8 cellular contexts compared by ENCODE assay signal in the genomic region with DNA sequence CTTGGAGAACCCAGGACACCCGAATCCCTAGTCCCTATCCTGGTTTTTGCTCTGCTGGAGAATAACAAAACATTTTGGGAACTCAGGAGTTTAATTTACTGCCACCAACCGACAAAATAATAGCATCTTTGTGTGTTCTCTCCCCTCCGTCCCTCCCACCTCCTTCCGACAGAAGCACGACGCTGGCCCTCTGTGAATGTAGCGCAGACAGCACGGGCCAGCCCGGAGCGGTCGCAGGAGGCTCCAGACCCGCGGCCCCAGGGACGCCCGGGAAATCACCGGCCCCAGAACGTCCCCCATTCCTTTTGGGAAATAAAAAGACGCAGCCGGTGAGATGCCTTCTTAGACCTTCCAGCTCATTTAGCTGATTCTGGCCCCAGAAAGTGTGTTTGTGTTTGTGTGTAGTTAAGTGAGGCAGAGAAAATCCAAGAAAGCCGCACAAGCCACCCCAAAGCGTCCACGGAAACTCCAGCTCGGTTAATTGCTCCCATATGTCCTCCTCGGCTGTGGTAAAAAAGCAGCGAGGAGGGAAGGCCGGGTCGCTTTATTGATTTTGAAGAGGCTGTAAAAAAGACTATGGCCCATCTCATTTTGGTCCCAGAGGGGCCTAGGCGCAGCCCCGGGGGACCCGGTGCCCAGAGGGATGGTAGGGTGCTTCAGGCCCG. TPM values are rescaled to one million over a fixed set of nuclear protein-coding genes. Genes with fewer than 3 reads are reported as not detected.
DNase-seq lines count a peak whose midpoint lies in the region; ATAC-seq and TF ChIP-seq lines count a peak whose summit lies in the region.

No MANE protein-coding gene starts in this region.

- H3K4me1 ChIP-seq in OCI-LY1 (ENCODE audit: insufficient read depth, low read length, severe bottlenecking): no peaks in the 10 kb centered on the region
- H3K4me1 ChIP-seq in liver (ENCODE audit: control insufficient read depth in 4 of 4, insufficient read depth in 4 of 4, low read length in 3 of 4): peaks cover 0 to 22% (median 9%) of the 10 kb centered on the region in 4 donors

- TF ChIP-seq CTCF in OCI-LY1 (IDR thresholded peaks at IDR 0.05; ENCODE audit: low read length): no peak
- no peak for TF ChIP-seq CTCF in liver (IDR thresholded peaks at IDR 0.05; ENCODE audit: low read depth, low read length, missing input control)

- no peak overlapping the region for H3K27ac ChIP-seq in OCI-LY1 (ENCODE audit: low read depth, low read length, poor library complexity, severe bottlenecking)
- peak overlapping the region; percentile 70 to 82 for H3K27ac ChIP-seq in liver (ENCODE audit: low read depth in 1 of 2, low read length in 2 of 2)

- no peaks in the 10 kb centered on the region for H3F3A ChIP-seq in OCI-LY1 (ENCODE audit: insufficient read depth, low read length)

- no peaks in the 10 kb centered on the region for H3K79me2 ChIP-seq in OCI-LY1 (ENCODE audit: insufficient read depth, low read length)

- H4K20me1 ChIP-seq in OCI-LY1 (ENCODE audit: insufficient read depth, low read length): no peaks in the 10 kb centered on the region

- peak overlapping the region; percentile 48 for H3K4me3 ChIP-seq in OCI-LY1 (ENCODE audit: low read depth, low read length, poor library complexity, severe bottlenecking)
- H3K4me3 ChIP-seq in liver (ENCODE audit: low read depth in 1 of 3, low read length in 3 of 3): peak overlapping the region; percentile 41 to 98 (median 90)

- no peak for TF ChIP-seq RAD21 in liver (IDR thresholded peaks at IDR 0.05)

- 15% methylated on average over 31 of the region's 31 CpGs for WGBS in liver

- peak; percentile 5 for DNase-seq in stimulated activated CD4-positive, alpha-beta T cell treated with anti-CD3 and anti-CD28 coated beads, Interleukin-15, amount 100 ng/mL, for 24 hours
- DNase-seq in stimulated activated CD4-positive, alpha-beta T cell treated with anti-CD3 and anti-CD28 coated beads, Interleukin-12 subunit alpha, Interleukin-12 subunit beta, amount 100 ng/mL, for 4 hours: no peak
- DNase-seq in dermis blood vessel endothelial cell (peak; percentile 60), superior temporal gyrus (ENCODE audit: extremely low spot score) (peak; percentile 82)
- DNase-seq in activated effector memory CD4-positive, alpha-beta T cell treated with Interleukin-2 at 50 U/mL for 16 hours: no peak

- H3K9me2 ChIP-seq in OCI-LY1 (ENCODE audit: low read depth, low read length): no peaks in the 10 kb centered on the region

- ATAC-seq in HG03342 (IDR thresholded peaks at IDR 0.05; ENCODE audit: unreplicated experiment): no peak

- H3K9me3 ChIP-seq in OCI-LY1 (ENCODE audit: low read length) (no peaks in the 10 kb centered on the region), liver (ENCODE audit: control insufficient read depth in 4 of 4, low read length in 3 of 4) (no peaks in the 10 kb centered on the region)

- H3K36me3 ChIP-seq in OCI-LY1 (ENCODE audit: insufficient read depth, low read length) (no peaks in the 10 kb centered on the region), liver (ENCODE audit: control insufficient read depth in 4 of 4, insufficient read depth in 3 of 4, low read depth in 1 of 4, low read length in 3 of 4) (no peaks in the 10 kb centered on the region)

- H3K27me3 ChIP-seq in OCI-LY1 (ENCODE audit: insufficient read depth, low read length) (no peaks in the 10 kb centered on the region), liver (ENCODE audit: control insufficient read depth in 4 of 4, insufficient read depth in 4 of 4, low read length in 3 of 4) (no peaks in the 10 kb centered on the region)

- H3K4me2 ChIP-seq in OCI-LY1 (ENCODE audit: low read length): peak overlapping the region; percentile 46

- H3K9ac ChIP-seq in OCI-LY1 (ENCODE audit: low read length) (no peak overlapping the region), liver (ENCODE audit: low read depth in 1 of 2, low read length in 2 of 2) (peak overlapping the region; percentile 51 to 60)

- H2AFZ ChIP-seq in OCI-LY1 (ENCODE audit: low read length): no peak overlapping the region

TF ChIP-seq in liver, 16 proteins besides CTCF, POLR2A, EP300 and RAD21:
- no peak for TF ChIP-seq ZBTB33 (IDR thresholded peaks at IDR 0.05)
- peak; percentile 6 for TF ChIP-seq YY1 (IDR thresholded peaks at IDR 0.05)
TF ChIP-seq in liver: peak in this region for 1.

RNA-seq across cellular contexts. Expression of gene TANC1, which starts 0.6 kb away (rescaled TPM):
- total RNA-seq in dermis blood vessel endothelial cell: 92.6 and 99.7 TPM in 2 replicates
- 10 to 100 TPM in 1 of 2 donors, 1 to 10 TPM in 1; 6.6 to 17.7 TPM for total RNA-seq in liver
- 1 to 10 TPM; 3.7 TPM for polyA plus RNA-seq in liver

Comparison
In these comparisons a context has a peak if more than half of its experiments do, and no peak if none do; other contexts are left out.
1. DNase-seq: peak in stimulated activated CD4-positive, alpha-beta T cell treated with anti-CD3 and anti-CD28 coated beads, Interleukin-15, amount 100 ng/mL, for 24 hours (single experiment), dermis blood vessel endothelial cell (single experiment) and superior temporal gyrus (single experiment); none in stimulated activated CD4-positive, alpha-beta T cell treated with anti-CD3 and anti-CD28 coated beads, Interleukin-12 subunit alpha, Interleukin-12 subunit beta, amount 100 ng/mL, for 4 hours (single experiment) and activated effector memory CD4-positive, alpha-beta T cell treated with Interleukin-2 at 50 U/mL for 16 hours (single experiment).